ENCODE assay signal across 10 cellular contexts in genomic region chr18:13051950-13052349, GRCh38.
DNase-seq lines count a peak whose midpoint lies in the region; ATAC-seq, FAIRE-seq and TF ChIP-seq lines count a peak whose summit lies in the region.
"Had no signal": no experiment of that assay in that cellular context is flagged by ENCODE, and none has a peak within 500 bp of the region (broad histone marks: within the 10 kb centered on the region; RNA-seq: fewer than 3 reads in every experiment).

No MANE protein-coding gene starts in this region.

- TF ChIP-seq POLR2A in right lobe of liver (IDR thresholded peaks at IDR 0.05): no peak

- no peaks in the 10 kb centered on the region for H3K9me3 ChIP-seq in mucosa of descending colon
- no peaks in the 10 kb centered on the region for H3K9me3 ChIP-seq in right lobe of liver

- WGBS in right lobe of liver (ENCODE audit: insufficient coverage, low coverage, low lambda C conversion rate, missing lambda C conversion rate): 63% methylated on average over 2 of the region's 4 CpGs

- peak overlapping the region; percentile 50 to 80 for H3K27ac Mint-ChIP-seq in T-cell

- no peaks in the 10 kb centered on the region for H3K27me3 Mint-ChIP-seq in T-cell

- H3K27ac ChIP-seq in right lobe of liver: no peak overlapping the region

- no peak overlapping the region for H3K4me3 ChIP-seq in mucosa of descending colon
- no peak overlapping the region for H3K4me3 ChIP-seq in right lobe of liver

- POLR2A ChIA-PET in T-cell (lab: Charles Lee): interaction anchor here in 1 of 2 donors (0.5 kb wide), 1 partner anchor 1115 kb away, joined by 4 read pairs; no protein-coding TSS in a partner anchor

- ATAC-seq in HG02852 (IDR thresholded peaks at IDR 0.05; ENCODE audit: unreplicated experiment): peak; percentile 75
- peak in 2 of 4 experiments; percentile 23 to 30 for ATAC-seq in T-cell (replicated peaks in 1 of 4)
- ATAC-seq in mucosa of descending colon: peak; percentile 55
- no peak for ATAC-seq in right lobe of liver
- ATAC-seq: sciatic nerve had no signal

- DNase-seq in GM18507 (ENCODE audit: extremely low spot score, insufficient read length, low read depth) (peak; percentile 18), T-cell (peak in 2 of 34 experiments; percentile 4 to 26), mucosa of descending colon (no peak), right lobe of liver (no peak), NCI-H524 treated with DMSO at 0.1 percent for 48 hours (lab: John Stamatoyannopoulos, UW) (no peak), cardiac septum (ENCODE audit: low spot score) (no peak)
- DNase-seq: NCI-H1048; stimulated activated naive CD4-positive, alpha-beta T cell treated with Interleukin-2 at 50 U/mL for 16 hours had no signal

- FAIRE-seq in GM18507 (lab: Jason Lieb, UNC): peak; percentile 57

- no peak overlapping the region for H3K4me3 Mint-ChIP-seq in T-cell

- intact Hi-C loops in mucosa of descending colon (cut with DNase I, micrococcal nuclease) (no loop called here), right lobe of liver (cut with DNase I) (no loop called here), cardiac septum (cut with DNase I) (no loop called here)

- H3K9me3 Mint-ChIP-seq in T-cell: no peaks in the 10 kb centered on the region

- H3K27me3 ChIP-seq in right lobe of liver: no peaks in the 10 kb centered on the region

- H3K4me1 ChIP-seq in mucosa of descending colon (ENCODE audit: low read depth): no peaks in the 10 kb centered on the region
- no peaks in the 10 kb centered on the region for H3K4me1 ChIP-seq in right lobe of liver

- TF ChIP-seq CTCF in mucosa of descending colon (IDR thresholded peaks at IDR 0.05) (no peak), right lobe of liver (IDR thresholded peaks at IDR 0.05) (no peak)

- peaks cover 7% of the 10 kb centered on the region for H3K36me3 ChIP-seq in mucosa of descending colon (ENCODE audit: low read depth)
- peaks cover 0 to 64% (median 9%) of the 10 kb centered on the region in 4 donors for H3K36me3 ChIP-seq in right lobe of liver

- CTCF ChIA-PET in T-cell (lab: Charles Lee): interaction anchor here in 1 of 2 donors (0.7 kb wide), 1 partner anchor 764 kb away, joined by 3 read pairs; no protein-coding TSS in a partner anchor

- peaks cover 9 to 13% (median 12%) of the 10 kb centered on the region in 3 donors for H3K4me1 Mint-ChIP-seq in T-cell

- peaks cover 73% of the 10 kb centered on the region for H3K36me3 Mint-ChIP-seq in T-cell

Comparison
In these comparisons a context has a peak if more than half of its experiments do, and no peak if none do; other contexts are left out.
1. ATAC-seq: peak in HG02852 (single experiment) and mucosa of descending colon (single experiment); none in right lobe of liver (0 of 4).